15 cellular contexts compared by ENCODE assay signal in the genomic region with DNA sequence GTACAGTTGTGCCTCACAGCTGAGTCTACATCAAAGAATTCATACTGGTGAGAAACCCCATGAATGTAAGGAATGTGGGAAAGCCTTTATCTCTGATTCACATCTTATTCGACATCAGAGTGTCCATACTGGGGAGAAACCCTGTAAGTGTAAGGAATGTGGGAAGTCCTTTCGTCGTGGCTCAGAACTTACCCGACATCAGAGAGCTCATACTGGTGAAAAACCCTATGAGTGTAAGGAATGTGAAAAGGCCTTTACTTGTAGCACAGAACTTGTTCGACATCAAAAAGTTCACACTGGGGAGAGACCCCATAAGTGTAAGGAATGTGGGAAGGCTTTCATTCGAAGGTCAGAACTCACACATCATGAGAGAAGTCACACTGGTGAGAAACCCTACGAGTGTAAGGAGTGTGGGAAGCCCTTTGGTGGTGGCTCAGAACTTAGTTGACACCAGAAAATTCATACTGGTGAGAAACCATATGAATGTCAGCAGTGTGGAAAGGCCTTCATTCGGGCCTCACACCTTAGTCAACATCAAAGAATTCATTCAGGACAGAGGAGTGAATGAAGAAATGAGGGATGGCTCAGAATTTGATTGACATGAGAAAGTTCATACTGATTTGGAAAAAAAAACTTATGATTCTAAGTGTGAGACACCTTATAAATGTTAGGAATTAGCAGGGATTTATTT.
DNase-seq lines count a peak whose midpoint lies in the region; ATAC-seq, FAIRE-seq and TF ChIP-seq lines count a peak whose summit lies in the region.
"Had no signal": no experiment of that assay in that cellular context is flagged by ENCODE, and none has a peak within 500 bp of the region (broad histone marks: within the 10 kb centered on the region; RNA-seq: fewer than 3 reads in every experiment).

No MANE protein-coding gene starts in this region.

- H3K4me2 ChIP-seq in A549 (no peak overlapping the region), H1 (ENCODE audit: insufficient read depth in 1 of 2, low read depth in 2 of 2, low read length in 2 of 2) (no peak overlapping the region), trophoblast cell (ENCODE audit: low read length) (no peak overlapping the region)
- H3K4me2 ChIP-seq: BLaER1 treated with 17β-estradiol and CSF1 and Interleukin-3, amounts not matched to agents 10 nM and 100 nM had no signal

- TF ChIP-seq CTCF in A549 (IDR thresholded peaks at IDR 0.05): no peak
- TF ChIP-seq CTCF in Panc1 (IDR thresholded peaks at IDR 0.05): no peak
- TF ChIP-seq CTCF in H1 (IDR thresholded peaks at IDR 0.05; ENCODE audit: control extremely low read depth in 1 of 3, insufficient read depth in 1 of 3, low read depth in 1 of 3, low read length in 3 of 3): no peak
- no peak for TF ChIP-seq CTCF in left lung (IDR thresholded peaks at IDR 0.05)

- H2BK20ac ChIP-seq in H1 (ENCODE audit: low read length): no peak overlapping the region

- H4K20me1 ChIP-seq in H1 (replicated peaks in 1 of 2; ENCODE audit: control insufficient read depth in 1 of 2, insufficient read depth in 2 of 2, low read length in 2 of 2): no peaks in the 10 kb centered on the region
- H4K20me1 ChIP-seq: BLaER1 treated with 17β-estradiol and CSF1 and Interleukin-3, amounts not matched to agents 10 nM and 100 nM had no signal

- H2AFZ ChIP-seq in H1 (ENCODE audit: low read length): no peak overlapping the region
- H2AFZ ChIP-seq in trophoblast cell (ENCODE audit: insufficient read depth, low read length, poor library complexity): no peak overlapping the region

- DNase-seq in A549 (ENCODE audit: low read depth in 1 of 2, low spot score in 1 of 2) (no peak), Panc1 (ENCODE audit: low read depth, low spot score) (no peak), H1 (ENCODE audit: low read depth in 1 of 2, low spot score in 2 of 2) (no peak), trophoblast cell (peak; percentile 61 to 63), left lung (no peak), globus pallidus (ENCODE audit: low spot score) (no peak)
- DNase-seq: 8988T; Calu3; CD8-positive, alpha-beta T cell; DMS79 treated with DMSO at 0.1 percent for 48 hours had no signal

- POLR2A ChIA-PET in A549 (lab: Yijun Ruan, JAX) (no interaction called here), Panc1 (lab: Charles Lee) (no interaction called here), H1 (lab: Charles Lee; ENCODE audit: partially characterized antibody) (no interaction called here)

- no peak overlapping the region for H3K23ac ChIP-seq in H1 (ENCODE audit: insufficient read length)
- H3K23ac ChIP-seq in trophoblast cell (ENCODE audit: low read length): no peak overlapping the region

- H4K5ac ChIP-seq in H1 (ENCODE audit: insufficient read length, low read depth, low read length): no peak overlapping the region

- BruUV-seq in Panc1 (replicated peaks; lab: Mats Ljungman, UMichigan): TSS peak; percentile 41

- FAIRE-seq in A549 (lab: Jason Lieb, UNC): peak; percentile 51
- no peak for FAIRE-seq in H1 (lab: Jason Lieb, UNC)
- FAIRE-seq: GM12891, GM19239 had no signal

- intact Hi-C loops in Panc1 (cut with micrococcal nuclease; ENCODE audit: unreplicated experiment) (no loop called here), left lung (cut with DNase I) (no loop called here)

- H2AK5ac ChIP-seq in H1 (ENCODE audit: low read depth, low read length): no peak overlapping the region
- H2AK5ac ChIP-seq in trophoblast cell (ENCODE audit: low read length): no peak overlapping the region

- no peak overlapping the region for H3K14ac ChIP-seq in H1 (ENCODE audit: insufficient read length)
- H3K14ac ChIP-seq in trophoblast cell (ENCODE audit: low read length): no peak overlapping the region

- no peak overlapping the region for H3K56ac ChIP-seq in H1 (replicated peaks; ENCODE audit: insufficient read length, low read depth, low read length)

- no peak overlapping the region for H3K9ac ChIP-seq in H1 (replicated peaks in 1 of 4; ENCODE audit: extremely low read depth in 1 of 4, low read depth in 3 of 4, low read length in 3 of 4)
- no peak overlapping the region for H3K9ac ChIP-seq in trophoblast cell (ENCODE audit: low read length)
- H3K9ac ChIP-seq: BLaER1 treated with 17β-estradiol and CSF1 and Interleukin-3, amounts not matched to agents 10 nM and 100 nM had no signal

- H3K27ac ChIP-seq in A549: no peak overlapping the region
- H3K27ac ChIP-seq in Panc1 (ENCODE audit: low read length): no peak overlapping the region
- no peak overlapping the region for H3K27ac ChIP-seq in H1 (ENCODE audit: low read depth, low read length)
- H3K27ac ChIP-seq in trophoblast cell (ENCODE audit: low read depth, low read length): no peak overlapping the region
- no peak overlapping the region for H3K27ac ChIP-seq in left lung
- H3K27ac ChIP-seq: BLaER1 treated with 17β-estradiol and CSF1 and Interleukin-3, amounts not matched to agents 10 nM and 100 nM had no signal

- no peak overlapping the region for H2BK15ac ChIP-seq in H1 (ENCODE audit: low read length)

- H2BK120ac ChIP-seq in H1 (replicated peaks; ENCODE audit: low read depth, low read length): no peak overlapping the region
- no peak overlapping the region for H2BK120ac ChIP-seq in trophoblast cell (ENCODE audit: insufficient read depth, low read length, poor library complexity)

- TF ChIP-seq RAD21 in A549 (conservative IDR thresholded peaks at IDR 0.05 in 1 of 2, IDR thresholded peaks at IDR 0.05 in 1 of 2) (no peak), H1 (IDR thresholded peaks at IDR 0.05 in 1 of 2, conservative IDR thresholded peaks at IDR 0.05 in 1 of 2; ENCODE audit: low read depth in 2 of 2, low read length in 2 of 2) (no peak)

- H3K36me3 ChIP-seq in Panc1 (ENCODE audit: control insufficient read depth, insufficient read depth, low read length) (peaks cover 5% of the 10 kb centered on the region; the same call in 1 of the 2 replicates), H1 (ENCODE audit: control insufficient read depth in 2 of 4, insufficient read depth in 4 of 4, low read length in 3 of 4) (peaks cover 0 to 11% (median 5%) of the 10 kb centered on the region in 4 experiments; a peak in 4 of 8 replicates), trophoblast cell (ENCODE audit: control insufficient read depth in 1 of 2, insufficient read depth in 2 of 2, low read length in 2 of 2) (peaks cover 2 to 8% of the 10 kb centered on the region in 2 experiments), left lung (peaks cover 0 to 57% of the 10 kb centered on the region in 2 donors)
- H3K36me3 ChIP-seq: HAP-1 had no signal

- H3K79me2 ChIP-seq in H1 (ENCODE audit: control insufficient read depth in 1 of 2, insufficient read depth in 2 of 2, low read length in 2 of 2) (no peaks in the 10 kb centered on the region; a peak in 1 of 4 replicates), trophoblast cell (ENCODE audit: control insufficient read depth, insufficient read depth, low read length, poor library complexity) (no peaks in the 10 kb centered on the region)

- H3K18ac ChIP-seq in H1 (ENCODE audit: extremely low read depth, low read length) (no peak overlapping the region), trophoblast cell (ENCODE audit: low read length) (no peak overlapping the region)

- peaks cover 85% of the 10 kb centered on the region for H3K9me3 ChIP-seq in A549
- H3K9me3 ChIP-seq in Panc1 (ENCODE audit: control insufficient read depth, insufficient read depth, low read depth, low read length): peaks cover 49% of the 10 kb centered on the region
- peaks cover 49 to 52% of the 10 kb centered on the region in 2 experiments for H3K9me3 ChIP-seq in H1 (ENCODE audit: insufficient read depth in 2 of 2, low read depth in 1 of 2, low read length in 1 of 2)
- H3K9me3 ChIP-seq in trophoblast cell (ENCODE audit: insufficient read depth, low read depth, low read length): peaks cover 2% of the 10 kb centered on the region
- H3K9me3 ChIP-seq in left lung: peaks cover 0 to 94% of the 10 kb centered on the region in 2 donors

- H2BK12ac ChIP-seq in H1 (ENCODE audit: low read depth, low read length): no peak overlapping the region
- no peak overlapping the region for H2BK12ac ChIP-seq in trophoblast cell (ENCODE audit: low read length)

- H3K4me3 ChIP-seq in A549 (no peak overlapping the region), Panc1 (ENCODE audit: low read depth in 2 of 2, low read length in 2 of 2) (no peak overlapping the region), H1 (ENCODE audit: extremely low read depth in 1 of 4, insufficient read depth in 2 of 4, low read depth in 3 of 4, low read length in 4 of 4) (no peak overlapping the region), trophoblast cell (ENCODE audit: low read depth, low read length) (no peak overlapping the region), left lung (no peak overlapping the region)
- H3K4me3 ChIP-seq: HAP-1 had no signal

- 27% methylated on average over 8 of the region's 8 CpGs for WGBS in A549 (ENCODE audit: missing lambda C conversion rate)
- 92% methylated on average over 7 of the region's 8 CpGs; no CpG with 5 or more reads in 1 of the 2 experiments for WGBS in H1 (ENCODE audit: extremely low coverage in 1 of 2, insufficient coverage in 1 of 2, insufficient read length in 1 of 2, insufficient replicate concordance in 2 of 2, low coverage in 1 of 2, low lambda C conversion rate in 2 of 2, missing lambda C conversion rate in 1 of 2), 2 experiments
- no CpG with 5 or more reads among the region's 8 CpGs for WGBS in trophoblast cell (ENCODE audit: extremely low coverage, insufficient coverage, insufficient read length)

- TF ChIP-seq EP300 in A549 (IDR thresholded peaks at IDR 0.05): no peak
- TF ChIP-seq EP300 in H1 (IDR thresholded peaks at IDR 0.05; ENCODE audit: borderline replicate concordance in 1 of 2, low read depth in 2 of 2, low read length in 2 of 2): no peak

- H4K8ac ChIP-seq in H1 (ENCODE audit: extremely low read depth, insufficient read depth, low read length): no peak overlapping the region
- H4K8ac ChIP-seq in trophoblast cell (ENCODE audit: low read depth, low read length): no peak overlapping the region

- ATAC-seq in A549 (no peak), Panc1 (no peak), left lung (no peak), HG03432 (IDR thresholded peaks at IDR 0.05; ENCODE audit: unreplicated experiment) (no peak)
- ATAC-seq: CD8-positive, alpha-beta T cell had no signal

- in situ Hi-C loops in Panc1 (cut with HindIII; ENCODE audit: low pct_unique_long_range_greater_than_20kb, low sequenced_read_pairs): no loop called here

- H2BK5ac ChIP-seq in H1 (ENCODE audit: low read depth, low read length): no peak overlapping the region
- H2BK5ac ChIP-seq in trophoblast cell (ENCODE audit: low read depth, low read length, poor library complexity): no peak overlapping the region

- H3K23me2 ChIP-seq in H1 (ENCODE audit: low read depth, low read length): no peaks in the 10 kb centered on the region

- no peak overlapping the region for H3K4ac ChIP-seq in H1 (replicated peaks; ENCODE audit: insufficient read length, low read depth, low read length)
- no peak overlapping the region for H3K4ac ChIP-seq in trophoblast cell (ENCODE audit: low read depth, low read length)

- H3K79me1 ChIP-seq in H1 (ENCODE audit: low read depth, low read length) (no peaks in the 10 kb centered on the region), trophoblast cell (ENCODE audit: low read length) (no peaks in the 10 kb centered on the region)

- H4K12ac ChIP-seq in trophoblast cell (ENCODE audit: low read depth, low read length): no peak overlapping the region

- H3K27me3 ChIP-seq in Panc1 (ENCODE audit: control insufficient read depth, insufficient read depth, low read length) (no peaks in the 10 kb centered on the region), H1 (replicated peaks in 1 of 4; ENCODE audit: control insufficient read depth in 3 of 4, extremely low read depth in 1 of 4, insufficient read depth in 3 of 4, low read length in 3 of 4) (no peaks in the 10 kb centered on the region), trophoblast cell (ENCODE audit: insufficient read depth, low read length) (no peaks in the 10 kb centered on the region), left lung (no peaks in the 10 kb centered on the region)
- H3K27me3 ChIP-seq: BLaER1 treated with 17β-estradiol and CSF1 and Interleukin-3, amounts not matched to agents 10 nM and 100 nM had no signal

- H3K4me1 ChIP-seq in A549: no peaks in the 10 kb centered on the region
- H3K4me1 ChIP-seq in Panc1 (ENCODE audit: control insufficient read depth, insufficient read depth, low read length): no peaks in the 10 kb centered on the region
- H3K4me1 ChIP-seq in H1 (replicated peaks in 1 of 4; ENCODE audit: control insufficient read depth in 3 of 4, insufficient read depth in 4 of 4, low read length in 3 of 4): no peaks in the 10 kb centered on the region
- no peaks in the 10 kb centered on the region for H3K4me1 ChIP-seq in trophoblast cell (ENCODE audit: control insufficient read depth in 1 of 2, insufficient read depth in 2 of 2, low read length in 2 of 2)
- no peaks in the 10 kb centered on the region for H3K4me1 ChIP-seq in left lung
- H3K4me1 ChIP-seq: BLaER1 treated with 17β-estradiol and CSF1 and Interleukin-3, amounts not matched to agents 10 nM and 100 nM; HAP-1 had no signal

- H4K91ac ChIP-seq in H1 (replicated peaks; ENCODE audit: insufficient read length, low read length) (no peak overlapping the region), trophoblast cell (ENCODE audit: low read depth, low read length) (no peak overlapping the region)

- CTCF ChIA-PET in A549 (lab: Yijun Ruan, JAX): no interaction called here
- CTCF ChIA-PET in Panc1 (lab: Charles Lee): interaction anchor here (0.6 kb wide), 1 partner anchor 130 kb away, joined by 4 read pairs; no protein-coding TSS in a partner anchor
- CTCF ChIA-PET in H1 (lab: Charles Lee; ENCODE audit: partially characterized antibody): no interaction called here

- TF ChIP-seq POLR2A in A549 (IDR thresholded peaks at IDR 0.05; ENCODE audit: low read length) (no peak), H1 (IDR thresholded peaks at IDR 0.05; ENCODE audit: control extremely low read depth in 1 of 2, low read depth in 2 of 2, low read length in 2 of 2) (no peak)

Comparison
In these comparisons a context has a peak if more than half of its experiments do, and no peak if none do; other contexts are left out.
1. DNase-seq: peak in trophoblast cell (2 of 2); none in A549 (0 of 2), Panc1 (single experiment), H1 (0 of 2), left lung (0 of 2) and globus pallidus (single experiment).